Comparison of ENCODE assay signal across 2 cellular contexts in genomic region chr15:41125950-41126642, GRCh38.
A peak's percentile ranks its signal among the peaks of the same experiment; 100 is the strongest.
TF ChIP-seq lines count a peak whose summit lies in the region.

No MANE protein-coding gene starts in this region.

TF ChIP-seq in HEK293, 187 proteins besides CTCF, POLR2A, EP300 and RAD21 (continued from another document):
- TF ChIP-seq, protein P1, sequence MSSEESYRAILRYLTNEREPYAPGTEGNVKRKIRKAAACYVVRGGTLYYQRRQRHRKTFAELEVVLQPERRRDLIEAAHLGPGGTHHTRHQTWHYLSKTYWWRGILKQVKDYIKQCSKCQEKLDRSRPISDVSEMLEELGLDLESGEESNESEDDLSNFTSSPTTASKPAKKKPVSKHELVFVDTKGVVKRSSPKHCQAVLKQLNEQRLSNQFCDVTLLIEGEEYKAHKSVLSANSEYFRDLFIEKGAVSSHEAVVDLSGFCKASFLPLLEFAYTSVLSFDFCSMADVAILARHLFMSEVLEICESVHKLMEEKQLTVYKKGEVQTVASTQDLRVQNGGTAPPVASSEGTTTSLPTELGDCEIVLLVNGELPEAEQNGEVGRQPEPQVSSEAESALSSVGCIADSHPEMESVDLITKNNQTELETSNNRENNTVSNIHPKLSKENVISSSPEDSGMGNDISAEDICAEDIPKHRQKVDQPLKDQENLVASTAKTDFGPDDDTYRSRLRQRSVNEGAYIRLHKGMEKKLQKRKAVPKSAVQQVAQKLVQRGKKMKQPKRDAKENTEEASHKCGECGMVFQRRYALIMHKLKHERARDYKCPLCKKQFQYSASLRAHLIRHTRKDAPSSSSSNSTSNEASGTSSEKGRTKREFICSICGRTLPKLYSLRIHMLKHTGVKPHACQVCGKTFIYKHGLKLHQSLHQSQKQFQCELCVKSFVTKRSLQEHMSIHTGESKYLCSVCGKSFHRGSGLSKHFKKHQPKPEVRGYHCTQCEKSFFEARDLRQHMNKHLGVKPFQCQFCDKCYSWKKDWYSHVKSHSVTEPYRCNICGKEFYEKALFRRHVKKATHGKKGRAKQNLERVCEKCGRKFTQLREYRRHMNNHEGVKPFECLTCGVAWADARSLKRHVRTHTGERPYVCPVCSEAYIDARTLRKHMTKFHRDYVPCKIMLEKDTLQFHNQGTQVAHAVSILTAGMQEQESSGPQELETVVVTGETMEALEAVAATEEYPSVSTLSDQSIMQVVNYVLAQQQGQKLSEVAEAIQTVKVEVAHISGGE (tag by site-specific recombination; conservative IDR thresholded peaks at IDR 0.05; ENCODE audit: low read depth) = no peak
- no peak for TF ChIP-seq ZNF223 (tag by site-specific recombination; IDR thresholded peaks at IDR 0.05)
- TF ChIP-seq ZNF362 (tag by site-specific recombination; IDR thresholded peaks at IDR 0.05) = peak; percentile 62; the same call in 1 of the 2 replicates
- TF ChIP-seq ZNF658 (tag by site-specific recombination; IDR thresholded peaks at IDR 0.05) = no peak
- TF ChIP-seq ZNF585B (tag by site-specific recombination; IDR thresholded peaks at IDR 0.05) = no peak
- no peak for TF ChIP-seq ZNF311 (tag by site-specific recombination; IDR thresholded peaks at IDR 0.05; ENCODE audit: borderline replicate concordance)
- TF ChIP-seq ZIC2 (tag by site-specific recombination; IDR thresholded peaks at IDR 0.05) = 0 out of 2 replicates have a peak, but pooled peaks have one; percentile 44
- peak; percentile 8; the same call in 1 of the 2 replicates for TF ChIP-seq OSR2 (tag by site-specific recombination; IDR thresholded peaks at IDR 0.05)
- no peak for TF ChIP-seq ZFP3 (tag by site-specific recombination; IDR thresholded peaks at IDR 0.05; ENCODE audit: low read depth)
- TF ChIP-seq ZXDB (tag by site-specific recombination; IDR thresholded peaks at IDR 0.05) = no peak
- TF ChIP-seq ZNF335 (tag by site-specific recombination; conservative IDR thresholded peaks at IDR 0.05) = peak; percentile 36

TF ChIP-seq in WTC11, 78 proteins besides CTCF, POLR2A, EP300 and RAD21 (continued from another document):
- no peak for TF ChIP-seq SMAD4 (CRISPR knock-in tag; IDR thresholded peaks at IDR 0.05)
- TF ChIP-seq ZNF232 (CRISPR knock-in tag; IDR thresholded peaks at IDR 0.05) = no peak
- TF ChIP-seq, protein P2, sequence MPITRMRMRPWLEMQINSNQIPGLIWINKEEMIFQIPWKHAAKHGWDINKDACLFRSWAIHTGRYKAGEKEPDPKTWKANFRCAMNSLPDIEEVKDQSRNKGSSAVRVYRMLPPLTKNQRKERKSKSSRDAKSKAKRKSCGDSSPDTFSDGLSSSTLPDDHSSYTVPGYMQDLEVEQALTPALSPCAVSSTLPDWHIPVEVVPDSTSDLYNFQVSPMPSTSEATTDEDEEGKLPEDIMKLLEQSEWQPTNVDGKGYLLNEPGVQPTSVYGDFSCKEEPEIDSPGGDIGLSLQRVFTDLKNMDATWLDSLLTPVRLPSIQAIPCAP (CRISPR knock-in tag; IDR thresholded peaks at IDR 0.05) = no peak
TF ChIP-seq in WTC11: peak in this region for 0.
